1 cellular context compared by ENCODE assay signal in genomic region chrX:57137481-57137880, GRCh38.
TF ChIP-seq lines count a peak whose summit lies in the region.

No MANE protein-coding gene starts in this region.

TF ChIP-seq in GM23338, 12 proteins besides CTCF, POLR2A, EP300 and RAD21 (continued from another document):
- TF ChIP-seq CREB1 (CRISPR knock-in tag; IDR thresholded peaks at IDR 0.05; ENCODE audit: low read depth), result no peak
- no peak for TF ChIP-seq ETS1 (IDR thresholded peaks at IDR 0.05)
- TF ChIP-seq STAT1 (IDR thresholded peaks at IDR 0.05; ENCODE audit: unreplicated experiment), result no peak
- TF ChIP-seq JUNB (IDR thresholded peaks at IDR 0.05; ENCODE audit: unreplicated experiment), result no peak
- no peak for TF ChIP-seq POLR2AphosphoS5 (IDR thresholded peaks at IDR 0.05; ENCODE audit: low read depth)
- TF ChIP-seq ZNF114 (CRISPR knock-in tag; IDR thresholded peaks at IDR 0.05), result no peak
TF ChIP-seq in GM23338: peak in this region for 0.
